ENCODE assay signal across 23 cellular contexts in the genomic region with DNA sequence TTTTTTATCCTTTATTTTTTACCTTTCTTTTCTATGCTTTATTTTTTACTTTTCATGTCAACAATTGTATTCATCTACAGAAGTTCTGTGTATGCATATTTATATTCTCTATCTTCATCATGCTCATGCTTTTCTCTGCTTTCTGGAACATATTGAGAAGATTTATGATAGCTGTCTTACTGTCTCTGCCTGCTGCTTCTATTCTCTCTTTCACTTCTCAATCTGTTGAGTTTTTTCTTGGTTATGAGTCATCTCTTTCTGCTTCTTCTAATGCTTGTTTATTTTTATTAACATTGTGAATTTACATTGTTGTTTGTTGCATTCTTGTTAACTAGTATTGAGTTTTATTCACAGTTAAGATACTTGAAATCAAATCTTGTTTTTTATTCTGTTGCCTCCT. TPM values are rescaled to one million over a fixed set of nuclear protein-coding genes. Genes with fewer than 3 reads are reported as not detected.
"Had no signal": no experiment of that assay in that cellular context is flagged by ENCODE, and none has a peak within 500 bp of the region (broad histone marks: within the 10 kb centered on the region; RNA-seq: fewer than 3 reads in every experiment).

No MANE protein-coding gene starts in this region.

- H3K36me3 Mint-ChIP-seq: neural progenitor cell, type B pancreatic cell had no signal

- H3K27me3 Mint-ChIP-seq: dendritic cell treated with granulocyte-macrophage colony-stimulating factor and Interleukin-4, amounts not matched to agents 40 ng/mL and 50 ng/mL, for 4 days; progenitor cell of endocrine pancreas had no signal

- H3K4me1 Mint-ChIP-seq: memory B cell, neural progenitor cell had no signal

- H3K27ac Mint-ChIP-seq: dendritic cell treated with granulocyte-macrophage colony-stimulating factor and Interleukin-4, amounts not matched to agents 40 ng/mL and 50 ng/mL, for 4 days; effector memory CD8-positive, alpha-beta T cell; memory B cell; natural killer cell treated with Interleukin-12 subunit alpha and Interleukin-12 subunit beta and Interleukin-15 and Interleukin-18, amount 100 ng/mL, for 72 hours; neural progenitor cell; progenitor cell of endocrine pancreas; type B pancreatic cell had no signal

- DNase-seq: effector memory CD8-positive, alpha-beta T cell; esophagus squamous epithelium; foreskin keratinocyte; kidney; left cardiac atrium; left ventricle myocardium inferior; lower lobe of right lung; midbrain; nucleus accumbens; pancreas; right cardiac atrium; small intestine; stimulated activated CD4-positive, alpha-beta T cell treated with anti-CD3 and anti-CD28 coated beads, Interleukin-12 subunit alpha, Interleukin-12 subunit beta, amount 100 ng/mL, for 4 hours; stimulated activated naive CD4-positive, alpha-beta T cell; thyroid gland; uterus had no signal

- H3K4me3 Mint-ChIP-seq: dendritic cell treated with granulocyte-macrophage colony-stimulating factor and Interleukin-4, amounts not matched to agents 40 ng/mL and 50 ng/mL, for 4 days; effector memory CD8-positive, alpha-beta T cell; memory B cell; natural killer cell treated with Interleukin-12 subunit alpha and Interleukin-12 subunit beta and Interleukin-15 and Interleukin-18, amount 100 ng/mL, for 72 hours; neural progenitor cell; type B pancreatic cell had no signal

- ATAC-seq: effector memory CD8-positive, alpha-beta T cell; foreskin keratinocyte; left cardiac atrium; lower lobe of right lung; natural killer cell treated with Interleukin-12 subunit alpha and Interleukin-12 subunit beta and Interleukin-15 and Interleukin-18, amount 100 ng/mL, for 72 hours; pancreas; right cardiac atrium had no signal

- H3K9me3 Mint-ChIP-seq: neural progenitor cell had no signal

RNA-seq across cellular contexts. Expression of a gene that starts 22.6 kb away (rescaled TPM):
- total RNA-seq: epithelial cell of proximal tubule, foreskin keratinocyte had no signal
